ENCODE assay signal across 21 cellular contexts in the genomic region with DNA sequence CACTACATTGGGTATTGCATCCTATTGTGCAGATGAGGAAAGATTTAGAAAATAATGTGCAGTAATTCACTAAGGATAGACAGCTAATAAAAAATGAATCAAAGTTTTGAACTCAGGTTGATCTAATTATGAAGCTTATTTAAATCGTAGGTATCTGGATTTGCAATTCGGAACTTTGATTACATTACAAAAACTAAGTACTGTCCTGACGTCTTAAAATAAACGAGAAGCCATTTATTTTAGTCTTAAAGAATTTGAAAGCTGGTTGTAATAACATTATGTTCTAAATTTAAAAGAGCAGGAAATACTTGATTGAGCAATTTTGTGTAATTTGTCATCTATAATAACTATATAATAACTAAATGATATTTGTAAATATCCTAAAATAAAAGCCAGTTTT.
DNase-seq lines count a peak whose midpoint lies in the region; ATAC-seq and FAIRE-seq lines count a peak whose summit lies in the region.
"Had no signal": no experiment of that assay in that cellular context is flagged by ENCODE, and none has a peak within 500 bp of the region (broad histone marks: within the 10 kb centered on the region; RNA-seq: fewer than 3 reads in every experiment).

No MANE protein-coding gene starts in this region.

- ATAC-seq in GM21619 (IDR thresholded peaks at IDR 0.05; ENCODE audit: unreplicated experiment): no peak
- ATAC-seq: HCT116 had no signal

- H3K9ac ChIP-seq in adipocyte (ENCODE audit: low read length): peak overlapping the region; percentile 27

- no peaks in the 10 kb centered on the region for H3K27me3 ChIP-seq in adipocyte (replicated peaks; ENCODE audit: control insufficient read depth, insufficient read depth, low read length)
- no peaks in the 10 kb centered on the region for H3K27me3 ChIP-seq in small intestine (ENCODE audit: control insufficient read depth in 2 of 2, insufficient read depth in 2 of 2, low read length in 2 of 2)

- H3K9me3 ChIP-seq in adipocyte (ENCODE audit: control insufficient read depth, low read length): no peaks in the 10 kb centered on the region
- no peaks in the 10 kb centered on the region for H3K9me3 ChIP-seq in small intestine (ENCODE audit: control insufficient read depth, low read depth)

- FAIRE-seq in small intestine (lab: Jason Lieb, UNC): peak; percentile 26

- peaks cover 21% of the 10 kb centered on the region for H3K4me1 ChIP-seq in adipocyte (ENCODE audit: control insufficient read depth, insufficient read depth, low read length)
- no peaks in the 10 kb centered on the region for H3K4me1 ChIP-seq in small intestine (ENCODE audit: control insufficient read depth in 2 of 2, insufficient read depth in 1 of 2, low read depth in 1 of 2, low read length in 1 of 2)

- WGBS in small intestine, 3 donors: 65 to 91% (median 83%) methylated on average over 4 of the region's 4 CpGs

- H3K4me3 ChIP-seq in adipocyte (ENCODE audit: low read length) (peak overlapping the region; percentile 58), small intestine (ENCODE audit: low read depth in 1 of 2, low read length in 2 of 2) (no peak overlapping the region)

- no peaks in the 10 kb centered on the region for H3K36me3 ChIP-seq in adipocyte (ENCODE audit: control insufficient read depth, insufficient read depth, low read length, severe bottlenecking)
- H3K36me3 ChIP-seq in small intestine (ENCODE audit: control insufficient read depth in 2 of 2, insufficient read depth in 2 of 2, low read length in 2 of 2): no peaks in the 10 kb centered on the region

- peak; percentile 27 for DNase-seq in EH (ENCODE audit: low read depth)
- DNase-seq in adipocyte (ENCODE audit: low read depth): peak; percentile 51
- peak; percentile 57 for DNase-seq in fibroblast of gingiva (ENCODE audit: low read depth)
- no peak for DNase-seq in small intestine
- no peak for DNase-seq in stimulated activated naive CD4-positive, alpha-beta T cell (lab: John Stamatoyannopoulos, UW)
- DNase-seq in HuH-7.5 (ENCODE audit: low spot score): no peak
- DNase-seq: 8988T; CD4-positive, CD25-positive, alpha-beta regulatory T cell; DMS153; DND-41; Karpas-422; NCI-H1092; NCI-H1417 treated with DMSO at 0.1 percent for 48 hours; NCI-H1694 treated with DMSO at 0.1 percent for 48 hours; NCI-H2081; NCI-H2227 treated with DMSO at 0.1 percent for 48 hours; NCI-H69; RPMI8226; SHP77 had no signal

- H3K27ac ChIP-seq in small intestine (ENCODE audit: low read depth in 1 of 2, low read length in 1 of 2): no peak overlapping the region

Comparison
In these comparisons a context has a peak if more than half of its experiments do, and no peak if none do; other contexts are left out.
1. DNase-seq: peak in EH (single experiment), adipocyte (single experiment) and fibroblast of gingiva (single experiment); none in small intestine (single experiment), stimulated activated naive CD4-positive, alpha-beta T cell (0 of 6) and HuH-7.5 (single experiment).